8 cellular contexts compared by ENCODE assay signal in the genomic region with DNA sequence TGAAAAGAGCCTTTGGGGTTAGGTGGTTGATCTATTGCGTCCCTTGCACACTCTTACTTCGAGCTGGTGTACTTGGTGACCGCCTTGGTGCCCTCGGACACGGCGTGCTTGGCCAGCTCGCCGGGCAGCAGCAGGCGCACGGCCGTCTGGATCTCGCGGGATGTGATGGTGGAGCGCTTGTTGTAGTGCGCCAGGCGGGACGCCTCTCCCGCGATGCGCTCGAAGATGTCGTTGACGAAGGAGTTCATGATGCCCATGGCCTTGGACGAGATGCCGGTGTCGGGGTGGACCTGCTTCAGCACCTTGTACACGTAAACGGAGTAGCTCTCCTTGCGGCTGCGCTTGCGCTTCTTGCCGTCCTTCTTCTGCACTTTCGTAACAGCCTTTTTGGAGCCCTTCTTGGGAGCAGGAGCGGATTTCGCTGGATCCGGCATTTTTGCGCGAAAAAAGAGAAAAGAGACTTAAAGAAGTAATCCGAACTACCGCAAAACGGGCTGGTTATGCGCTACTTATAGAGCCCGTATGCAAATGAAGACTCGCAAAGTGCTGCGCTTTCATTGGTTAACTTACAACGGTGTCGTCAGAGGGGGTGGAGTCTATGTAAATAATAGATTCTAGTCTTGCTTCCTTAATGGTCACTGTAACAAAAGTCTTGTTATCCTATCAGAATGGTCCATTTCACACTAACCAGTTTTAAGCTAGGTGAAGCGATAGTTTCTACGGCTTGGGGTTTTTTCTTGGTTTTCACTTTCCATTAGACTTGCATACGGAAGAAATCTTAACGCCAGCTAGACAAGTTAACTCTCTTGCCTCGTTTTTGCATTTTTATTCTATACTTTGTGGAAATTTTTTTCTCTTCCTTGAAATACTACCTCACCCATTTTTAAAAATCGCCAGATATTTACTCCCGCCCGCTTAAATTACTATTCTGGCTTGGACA. TPM values are rescaled to one million over a fixed set of nuclear protein-coding genes. Genes with fewer than 3 reads are reported as not detected.
DNase-seq lines count a peak whose midpoint lies in the region; ATAC-seq and TF ChIP-seq lines count a peak whose summit lies in the region.
"Not testable (repeated sequence)": the region's sequence is repeated elsewhere in the genome, so short reads cannot be mapped to it uniquely, and the experiment has no call there.

No MANE protein-coding gene starts in this region.

- H3K4me1 ChIP-seq in CD4-positive, CD25-positive, alpha-beta regulatory T cell (ENCODE audit: control insufficient read depth, insufficient read depth, low read length, poor library complexity, severe bottlenecking); ectodermal cell (ENCODE audit: control insufficient read depth, insufficient read depth, low read length); lung (ENCODE audit: control insufficient read depth in 2 of 2, insufficient read depth in 2 of 2, low read length in 2 of 2): not testable (repeated sequence)

- peaks cover 0 to 16% (median 7%) of the 10 kb centered on the region in 4 donors for H3K4me1 Mint-ChIP-seq in CD4-positive, CD25-positive, alpha-beta regulatory T cell
- not testable (repeated sequence) for H3K4me1 Mint-ChIP-seq in activated CD4-positive, alpha-beta memory T cell treated with anti-CD3 and anti-CD28 coated beads for 36 hours (ENCODE audit: low read depth)

- H3K27me3 Mint-ChIP-seq in CD4-positive, CD25-positive, alpha-beta regulatory T cell; activated CD4-positive, alpha-beta memory T cell treated with anti-CD3 and anti-CD28 coated beads for 36 hours: not testable (repeated sequence)

- CTCF ChIA-PET in activated CD4-positive, alpha-beta memory T cell treated with anti-CD3 and anti-CD28 coated beads for 36 hours (lab: Charles Lee): not testable (repeated sequence)

- not testable (repeated sequence) for H3K9me3 ChIP-seq in CD4-positive, CD25-positive, alpha-beta regulatory T cell (ENCODE audit: control insufficient read depth in 2 of 2, low read length in 2 of 2); ectodermal cell (ENCODE audit: control insufficient read depth, low read length); lung (ENCODE audit: control insufficient read depth in 2 of 2, insufficient read depth in 1 of 2, low read length in 1 of 2)

- H3K27ac Mint-ChIP-seq in CD4-positive, CD25-positive, alpha-beta regulatory T cell: peak overlapping the region; percentile 98 to 99 (median 98)
- H3K27ac Mint-ChIP-seq in activated CD4-positive, alpha-beta memory T cell treated with anti-CD3 and anti-CD28 coated beads for 36 hours: peak overlapping the region; percentile 98

- H3K4me3 Mint-ChIP-seq in CD4-positive, CD25-positive, alpha-beta regulatory T cell: peak overlapping the region; percentile 86 to 100 (median 98)
- H3K4me3 Mint-ChIP-seq in activated CD4-positive, alpha-beta memory T cell treated with anti-CD3 and anti-CD28 coated beads for 36 hours: peak overlapping the region; percentile 86

- WGBS in ectodermal cell, 2 experiments: 0 to 1% methylated on average over 28 of the region's 55 CpGs
- WGBS in lung, 2 donors: 4 to 6% methylated on average over 40 to 45 of the region's 55 CpGs

- not testable (repeated sequence) for TF ChIP-seq CTCF in lung (IDR thresholded peaks at IDR 0.05; ENCODE audit: control extremely low read depth, extremely low read depth)

- intact Hi-C loops in activated CD4-positive, alpha-beta memory T cell treated with anti-CD3 and anti-CD28 coated beads for 36 hours (cut with micrococcal nuclease): not testable (repeated sequence)

- POLR2A ChIA-PET in activated CD4-positive, alpha-beta memory T cell treated with anti-CD3 and anti-CD28 coated beads for 36 hours (lab: Charles Lee): not testable (repeated sequence)

- H3K27me3 ChIP-seq in CD4-positive, CD25-positive, alpha-beta regulatory T cell (ENCODE audit: control insufficient read depth, insufficient read depth, low read length); ectodermal cell (ENCODE audit: control insufficient read depth, insufficient read depth, low read length, poor library complexity, severe bottlenecking); lung (ENCODE audit: control insufficient read depth, insufficient read depth): not testable (repeated sequence)

- peak; percentile 80 to 93 (median 91) for DNase-seq in CD4-positive, CD25-positive, alpha-beta regulatory T cell
- DNase-seq in NCI-H82 treated with DMSO at 0.1 percent for 48 hours (lab: John Stamatoyannopoulos, UW; ENCODE audit: unreplicated experiment): peak; percentile 97
- peak; percentile 85 for DNase-seq in activated CD4-positive, alpha-beta memory T cell treated with anti-CD3 and anti-CD28 coated beads for 36 hours
- peak; percentile 91 for DNase-seq in lung (ENCODE audit: low spot score)
- peak; percentile 54 to 63 for DNase-seq in stimulated activated CD4-positive, alpha-beta T cell treated with anti-CD3 and anti-CD28 coated beads, Interleukin-4, amount 100 ng/mL, for 48 hours (ENCODE audit: low read depth in 2 of 2)

- H3K9me3 Mint-ChIP-seq in CD4-positive, CD25-positive, alpha-beta regulatory T cell; activated CD4-positive, alpha-beta memory T cell treated with anti-CD3 and anti-CD28 coated beads for 36 hours: not testable (repeated sequence)

- not testable (repeated sequence) for H3K36me3 Mint-ChIP-seq in CD4-positive, CD25-positive, alpha-beta regulatory T cell; activated CD4-positive, alpha-beta memory T cell treated with anti-CD3 and anti-CD28 coated beads for 36 hours

- H3K36me3 ChIP-seq in CD4-positive, CD25-positive, alpha-beta regulatory T cell (ENCODE audit: control insufficient read depth, insufficient read depth, low read length); ectodermal cell (ENCODE audit: control insufficient read depth, insufficient read depth, low read length); lung (ENCODE audit: control insufficient read depth in 2 of 2, insufficient read depth in 2 of 2, low read length in 2 of 2): not testable (repeated sequence)

- ATAC-seq in CD4-positive, CD25-positive, alpha-beta regulatory T cell (ENCODE audit: low read depth in 2 of 2): peak; percentile 90 to 91
- ATAC-seq in GM19455 (IDR thresholded peaks at IDR 0.05; ENCODE audit: unreplicated experiment) (peak; percentile 72), HG03575 (IDR thresholded peaks at IDR 0.05; ENCODE audit: extremely low read depth, insufficient number of reproducible peaks, low FRiP score, unreplicated experiment) (peak; percentile 62), lung (ENCODE audit: insufficient read depth, low FRiP score) (peak; percentile 93)

- peak overlapping the region; percentile 74 for H3K27ac ChIP-seq in CD4-positive, CD25-positive, alpha-beta regulatory T cell (ENCODE audit: insufficient read depth, low read length, poor library complexity, severe bottlenecking)
- peak overlapping the region; percentile 85 for H3K27ac ChIP-seq in ectodermal cell (ENCODE audit: insufficient read depth, low read depth, low read length, poor library complexity, severe bottlenecking)
- peak overlapping the region; percentile 77 to 91 for H3K27ac ChIP-seq in lung (ENCODE audit: low read depth in 1 of 2, low read length in 1 of 2)

- peak overlapping the region; percentile 73 for H3K4me3 ChIP-seq in CD4-positive, CD25-positive, alpha-beta regulatory T cell (ENCODE audit: low read depth, low read length)
- H3K4me3 ChIP-seq in ectodermal cell (ENCODE audit: insufficient read depth, low read depth, low read length) (peak overlapping the region; percentile 45), lung (peak overlapping the region; percentile 35)

RNA-seq across cellular contexts. Expression of a gene that starts 29.7 kb away (rescaled TPM):
- not detected for total RNA-seq in CD4-positive, CD25-positive, alpha-beta regulatory T cell
- not detected for polyA plus RNA-seq in CD4-positive, CD25-positive, alpha-beta regulatory T cell
- total RNA-seq in activated CD4-positive, alpha-beta memory T cell treated with anti-CD3 and anti-CD28 coated beads for 36 hours: not detected
- polyA plus RNA-seq in ectodermal cell (2013, experiment 1 of 4): not detected
- not detected for polyA plus RNA-seq in ectodermal cell (2013, experiment 2 of 4)
- polyA plus RNA-seq in ectodermal cell (2013, experiment 3 of 4): not detected
- polyA plus RNA-seq in ectodermal cell (2013, experiment 4 of 4): not detected
- 10 to 100 TPM; 11.5 to 25.8 TPM for total RNA-seq in lung
- polyA plus RNA-seq in lung: 10 to 100 TPM; 78.0 to 94.4 TPM

Comparison
In these comparisons a context has a peak if more than half of its experiments do, and no peak if none do; other contexts are left out.
1. Peak in every context shown above with its lines: DNase-seq, ATAC-seq, H3K4me3 ChIP-seq and H3K27ac ChIP-seq.
2. RNA of a gene that starts 29.7 kb away (total RNA-seq): 11.5 to 25.8 TPM in lung; not detected in CD4-positive, CD25-positive, alpha-beta regulatory T cell (single experiment) and not detected in activated CD4-positive, alpha-beta memory T cell treated with anti-CD3 and anti-CD28 coated beads for 36 hours; every median in the first group is over 10 times any median in the second.